ENCODE assay signal across 7 cellular contexts in genomic region chr5:51997500-51997899, GRCh38.
"Had no signal": no experiment of that assay in that cellular context is flagged by ENCODE, and none has a peak within 500 bp of the region (broad histone marks: within the 10 kb centered on the region; RNA-seq: fewer than 3 reads in every experiment).

No MANE protein-coding gene starts in this region.

- H3K36me3 ChIP-seq: HAP-1 had no signal

- FAIRE-seq: K562 had no signal

- H3K27ac ChIP-seq: GM23248, HL-60 had no signal

- H3K9ac ChIP-seq: GM23248 had no signal

- DNase-seq: GM23248, GOT3, HFFc6, IMR-90 had no signal

- H2AFZ ChIP-seq: GM23248 had no signal

- H3K4me3 ChIP-seq: GM23248, HAP-1, K562 had no signal

- H3K9me3 ChIP-seq: HAP-1 had no signal
